In the genomic region with DNA sequence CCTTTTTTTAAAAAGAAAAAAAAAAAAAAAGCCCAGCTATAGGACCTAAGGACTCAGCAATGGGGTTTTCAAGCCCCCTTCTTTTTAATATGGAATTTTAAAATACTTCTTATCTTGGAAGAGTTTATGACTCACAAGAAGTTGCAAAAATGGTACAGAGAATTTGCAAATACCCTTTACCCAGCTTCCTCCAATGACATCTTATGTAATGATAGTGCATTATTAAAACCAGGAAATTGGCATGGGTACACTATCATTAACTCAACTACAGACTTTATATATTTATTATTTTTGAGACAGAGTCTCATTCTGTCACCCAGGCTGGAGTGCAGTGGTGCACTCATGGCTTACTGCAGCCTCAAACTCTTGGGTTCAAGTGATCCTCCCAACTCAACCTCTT, we compare ENCODE assay signal across 30 cellular contexts. TPM values are rescaled to one million over a fixed set of nuclear protein-coding genes. Genes with fewer than 3 reads are reported as not detected.
"Had no signal": no experiment of that assay in that cellular context is flagged by ENCODE, and none has a peak within 500 bp of the region (broad histone marks: within the 10 kb centered on the region; RNA-seq: fewer than 3 reads in every experiment).

No MANE protein-coding gene starts in this region.

- H3K4me1 ChIP-seq: foreskin keratinocyte, testis, tibial nerve, upper lobe of right lung, vagina had no signal

- H3K36me3 ChIP-seq: upper lobe of right lung had no signal

- H3K27ac ChIP-seq: coronary artery, esophagus muscularis mucosa, foreskin keratinocyte, testis, tibial nerve, upper lobe of right lung, vagina had no signal

- ATAC-seq: foreskin keratinocyte; left colon; left ventricle myocardium superior; sciatic nerve; stimulated activated memory B cell treated with anti-CD40 and anti-IgM and Interleukin-4, amounts not matched to agents 10 μg/mL and 1 μg/mL and 100 μg/mL, for 72 hours; stimulated activated naive CD8-positive, alpha-beta T cell treated with anti-CD3 and anti-CD28 coated beads, Interleukin-15, amount 100 ng/mL, for 72 hours; upper lobe of right lung had no signal

- H3K4me3 ChIP-seq: coronary artery, esophagus muscularis mucosa, lung, spleen, testis, tibial nerve, upper lobe of right lung, vagina had no signal

- H3K9me3 ChIP-seq: testis, upper lobe of right lung, vagina had no signal

- DNase-seq: effector CD4-positive, alpha-beta T cell; endodermal cell; foreskin keratinocyte; head of caudate nucleus; hippocampal formation; left colon; left ventricle myocardium superior; mesenchymal stem cell; midbrain; naive B cell; nephron progenitor cell; posterior cingulate gyrus; spleen; stimulated activated CD4-positive, alpha-beta T cell treated with anti-CD3 and anti-CD28 coated beads, Interleukin-15, amount 100 ng/mL, for 24 hours; stimulated activated CD4-positive, alpha-beta T cell treated with anti-CD3 and anti-CD28 coated beads, Interleukin-1b, Interleukin-23, amount 100 ng/mL, for 48 hours; stimulated activated CD4-positive, alpha-beta T cell treated with anti-CD3 and anti-CD28 coated beads, Interleukin-4, amount 100 ng/mL, for 24 hours; stimulated activated naive CD8-positive, alpha-beta T cell treated with anti-CD3 and anti-CD28 coated beads, Interleukin-15, amount 100 ng/mL, for 72 hours; testis; upper lobe of right lung had no signal

- H3K27me3 ChIP-seq: esophagus muscularis mucosa, foreskin keratinocyte, spleen, testis, tibial nerve, upper lobe of right lung, vagina had no signal

RNA-seq across cellular contexts. Expression of gene NWD1, which starts 42.6 kb away (rescaled TPM):
- total RNA-seq: dermis microvascular lymphatic vessel endothelial cell, endodermal cell, endothelial cell of umbilical vein, left ventricle myocardium superior, osteoblast, pulmonary artery endothelial cell had no signal
